Comparison of ENCODE assay signal across 3 cellular contexts in the genomic region with DNA sequence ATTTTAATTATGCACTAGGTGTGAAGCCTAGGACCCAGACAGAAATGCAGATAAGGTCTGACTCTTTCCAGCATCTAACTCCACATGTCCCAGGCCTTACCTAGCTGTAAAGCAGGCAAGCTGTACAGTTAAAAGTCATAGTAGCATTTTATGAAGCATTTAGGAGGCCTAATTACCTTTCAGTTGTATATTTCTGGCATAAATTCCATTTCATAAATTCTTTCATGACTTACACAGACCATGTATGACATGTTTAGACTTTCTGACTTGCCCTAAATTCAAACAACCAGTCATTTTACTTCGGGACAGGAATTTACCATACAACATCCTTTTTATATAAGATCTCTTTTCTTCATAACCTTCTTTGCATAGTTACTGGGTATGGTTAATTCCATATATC.
TF ChIP-seq lines count a peak whose summit lies in the region.

No MANE protein-coding gene starts in this region.

TF ChIP-seq in A549, 52 proteins besides CTCF, POLR2A, EP300 and RAD21 (continued from another document):
- TF ChIP-seq ZFP36 (IDR thresholded peaks at IDR 0.05; ENCODE audit: borderline replicate concordance, partially characterized antibody) (peak; percentile 62), MAZ (IDR thresholded peaks at IDR 0.05; ENCODE audit: borderline replicate concordance, low read depth, low read length) (no peak)
- TF ChIP-seq, protein P1, sequence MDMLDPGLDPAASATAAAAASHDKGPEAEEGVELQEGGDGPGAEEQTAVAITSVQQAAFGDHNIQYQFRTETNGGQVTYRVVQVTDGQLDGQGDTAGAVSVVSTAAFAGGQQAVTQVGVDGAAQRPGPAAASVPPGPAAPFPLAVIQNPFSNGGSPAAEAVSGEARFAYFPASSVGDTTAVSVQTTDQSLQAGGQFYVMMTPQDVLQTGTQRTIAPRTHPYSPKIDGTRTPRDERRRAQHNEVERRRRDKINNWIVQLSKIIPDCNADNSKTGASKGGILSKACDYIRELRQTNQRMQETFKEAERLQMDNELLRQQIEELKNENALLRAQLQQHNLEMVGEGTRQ (IDR thresholded peaks at IDR 0.05), result no peak
TF ChIP-seq in A549: peak in this region for 1.

TF ChIP-seq in HEK293, 187 proteins besides CTCF, POLR2A, EP300 and RAD21 (continued from another document):
- TF ChIP-seq ZNF549 (tag by site-specific recombination; IDR thresholded peaks at IDR 0.05), result peak; percentile 52; the same call in 1 of the 2 replicates
- TF ChIP-seq PRDM1 (tag by site-specific recombination; IDR thresholded peaks at IDR 0.05), result no peak
- TF ChIP-seq ZNF48 (tag by site-specific recombination; IDR thresholded peaks at IDR 0.05), result no peak
- TF ChIP-seq SETDB1 (IDR thresholded peaks at IDR 0.05; ENCODE audit: insufficient read length, low read length), result peak; percentile 98
- no peak for TF ChIP-seq ZNF837 (tag by site-specific recombination; IDR thresholded peaks at IDR 0.05)
- TF ChIP-seq ZNF664 (tag by site-specific recombination; IDR thresholded peaks at IDR 0.05), result no peak
TF ChIP-seq in HEK293: peak in this region for 2.

TF ChIP-seq in H1, 55 proteins besides CTCF, POLR2A, EP300 and RAD21 (continued from another document):
- TF ChIP-seq CEBPB (IDR thresholded peaks at IDR 0.05; ENCODE audit: low read depth, low read length) (no peak), SUZ12 (IDR thresholded peaks at IDR 0.05; ENCODE audit: low read length) (no peak), BRCA1 (IDR thresholded peaks at IDR 0.05; ENCODE audit: low read depth, low read length) (no peak), SIRT6 (IDR thresholded peaks at IDR 0.05; ENCODE audit: low read length) (no peak), RBBP5 (IDR thresholded peaks at IDR 0.05; ENCODE audit: borderline replicate concordance, low read depth, low read length) (no peak)
